In the genomic region with DNA sequence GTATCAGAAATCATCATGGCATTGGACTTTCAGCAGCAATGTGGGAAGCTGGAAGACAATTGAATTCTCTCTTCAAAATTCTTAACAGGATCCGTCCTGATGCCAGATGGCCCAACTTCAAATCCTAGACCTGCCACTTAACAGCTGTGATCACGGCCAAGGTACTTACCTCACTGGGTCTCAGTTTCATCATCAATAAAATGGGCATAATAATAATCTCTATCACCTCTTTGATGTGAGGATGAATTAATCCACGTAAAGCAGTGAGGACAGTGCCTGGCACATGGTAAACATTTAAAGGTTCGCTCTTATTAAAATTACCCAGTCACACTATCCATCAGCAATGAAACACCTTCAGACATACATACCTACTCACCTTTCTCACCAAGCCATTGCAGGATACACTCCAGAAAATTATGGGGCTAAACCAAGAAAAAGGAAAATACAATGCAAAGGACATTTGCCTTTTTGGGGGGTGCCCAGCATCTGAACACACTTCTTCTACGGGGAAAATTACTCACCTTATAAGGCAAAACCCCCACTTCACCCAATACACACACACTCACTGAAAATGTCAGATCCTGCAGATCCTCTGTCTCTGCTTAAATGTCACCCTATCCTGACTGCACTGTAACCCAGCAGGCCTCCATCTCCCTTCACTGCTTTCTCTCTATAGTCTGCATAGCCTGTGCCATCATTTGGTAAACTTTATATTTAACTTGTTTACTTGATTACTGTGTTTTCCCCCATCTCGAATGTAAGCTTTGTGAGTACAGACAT, we compare ENCODE assay signal across 1 cellular context.
TF ChIP-seq lines count a peak whose summit lies in the region.

No MANE protein-coding gene starts in this region.

TF ChIP-seq in K562, 482 proteins besides CTCF, POLR2A, EP300 and RAD21 (continued from another document):
- TF ChIP-seq RCOR1 (IDR thresholded peaks at IDR 0.05; ENCODE audit: borderline replicate concordance in 1 of 2, low read depth in 2 of 2, low read length in 2 of 2), result 0 out of 4 replicates have a peak, but pooled peaks of 1 of the 2 experiments have one; percentile 16
- no peak for TF ChIP-seq ZNF699 (CRISPR knock-in tag; IDR thresholded peaks at IDR 0.05; ENCODE audit: insufficient replicate concordance)
- no peak for TF ChIP-seq ESRRA (IDR thresholded peaks at IDR 0.05; ENCODE audit: borderline replicate concordance, low read depth)
- TF ChIP-seq ZNF764 (CRISPR knock-in tag; IDR thresholded peaks at IDR 0.05; ENCODE audit: low read depth), result no peak
- no peak for TF ChIP-seq RHOXF2B (CRISPR knock-in tag; conservative IDR thresholded peaks at IDR 0.05)
- TF ChIP-seq ADNP (tag; IDR thresholded peaks at IDR 0.05), result peak; percentile 60; the same call in 1 of the 2 replicates
- TF ChIP-seq DPF2 (IDR thresholded peaks at IDR 0.05), result no peak
- no peak for TF ChIP-seq ZNF780A (CRISPR knock-in tag; IDR thresholded peaks at IDR 0.05)
- TF ChIP-seq RBFOX2 (IDR thresholded peaks at IDR 0.05; ENCODE audit: low read depth, low read length), result no peak
- TF ChIP-seq KDM1A (IDR thresholded peaks at IDR 0.05), result 0 out of 4 replicates have a peak, but pooled peaks of 1 of the 2 experiments have one; percentile 26
- no peak for TF ChIP-seq ZNF3 (CRISPR knock-in tag; IDR thresholded peaks at IDR 0.05)
- no peak for TF ChIP-seq HMG20A (CRISPR knock-in tag; conservative IDR thresholded peaks at IDR 0.05)
